In the genomic region with DNA sequence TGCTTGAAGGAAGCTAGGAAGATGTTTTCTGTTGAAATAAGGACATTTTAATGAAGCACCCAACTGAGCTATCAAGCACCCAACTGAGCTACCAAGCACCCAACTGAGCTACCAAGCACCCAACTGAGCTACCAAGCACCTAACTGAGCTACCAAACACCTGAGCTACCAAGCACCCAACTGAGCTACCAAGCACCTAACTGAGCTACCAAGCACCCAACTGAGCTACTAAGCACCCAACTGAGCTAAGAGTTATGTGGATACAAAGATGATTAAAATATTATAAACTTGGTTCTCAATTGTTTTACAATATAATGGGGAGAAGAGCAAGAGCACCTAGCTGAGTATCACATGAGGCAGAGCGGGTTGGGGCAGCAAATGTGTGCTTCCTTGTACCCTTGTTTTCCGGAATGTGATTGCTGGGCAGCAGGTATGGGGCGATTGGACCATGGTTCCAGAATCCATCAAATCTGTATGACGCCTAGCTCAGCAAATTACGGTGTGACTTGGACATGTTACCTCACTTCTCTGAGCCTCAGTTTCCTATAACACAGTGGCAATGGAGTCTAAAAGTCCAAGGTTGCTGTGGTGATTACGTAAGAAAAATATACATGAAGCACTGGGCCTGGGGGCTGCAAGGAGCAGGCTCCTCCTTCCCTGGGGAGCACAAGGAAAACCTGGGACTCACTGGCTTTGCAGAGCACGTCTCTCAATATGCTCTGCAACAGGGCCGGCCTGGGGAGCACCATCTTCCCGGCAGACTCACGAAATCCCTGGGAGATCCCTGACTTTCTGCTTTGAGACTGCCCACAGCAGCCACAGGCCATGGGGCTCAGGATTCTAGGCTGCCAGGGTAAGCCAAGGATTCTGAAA, we compare ENCODE assay signal across 9 cellular contexts. TPM values are rescaled to one million over a fixed set of nuclear protein-coding genes. Genes with fewer than 3 reads are reported as not detected.
DNase-seq lines count a peak whose midpoint lies in the region; ATAC-seq, FAIRE-seq and TF ChIP-seq lines count a peak whose summit lies in the region.
"Had no signal": no experiment of that assay in that cellular context is flagged by ENCODE, and none has a peak within 500 bp of the region (broad histone marks: within the 10 kb centered on the region; RNA-seq: fewer than 3 reads in every experiment).

No MANE protein-coding gene starts in this region.

- peaks cover 85% of the 10 kb centered on the region for H3K4me1 ChIP-seq in left ventricle myocardium inferior
- peaks cover 37 to 48% of the 10 kb centered on the region in 2 experiments for H3K4me1 ChIP-seq in K562 (replicated peaks in 1 of 2; ENCODE audit: control insufficient read depth in 2 of 2, insufficient read depth in 2 of 2, low read length in 2 of 2)

- H3K4me3 Mint-ChIP-seq in nephron progenitor cell: peak overlapping the region; percentile 64

- in situ Hi-C loops in K562 (cut with MboI): no loop called here

- no peak for TF ChIP-seq CTCF in left ventricle myocardium inferior (IDR thresholded peaks at IDR 0.05; ENCODE audit: borderline replicate concordance)
- no peak for TF ChIP-seq CTCF in K562 (IDR thresholded peaks at IDR 0.05 in 2 of 3, conservative IDR thresholded peaks at IDR 0.05 in 1 of 3; ENCODE audit: insufficient read depth in 2 of 3, low read depth in 1 of 3, low read length in 3 of 3)
- TF ChIP-seq CTCF in nephron progenitor cell (IDR thresholded peaks at IDR 0.05): no peak

- CTCF ChIA-PET in K562 (lab: Yijun Ruan, JAX; ENCODE audit: low intra/inter-chr PET ratio): no interaction called here

- TF ChIP-seq EP300 in K562 (IDR thresholded peaks at IDR 0.05; ENCODE audit: low read length): no peak

- POLR2A ChIA-PET in K562 (lab: Yijun Ruan, JAX): interaction anchor here (0.6 to 4.8 kb wide), 8 partner anchors 9 to 329 kb away, joined by 3 to 30 read pairs (median 4); a partner anchor contains a TSS

- no peaks in the 10 kb centered on the region for H3K9me3 Mint-ChIP-seq in nephron progenitor cell

- no peaks in the 10 kb centered on the region for H4K20me1 ChIP-seq in K562 (replicated peaks; ENCODE audit: control insufficient read depth, insufficient read depth, low read length)

- H3K36me3 Mint-ChIP-seq in nephron progenitor cell (ENCODE audit: low read depth): peaks cover 41% of the 10 kb centered on the region

- ATAC-seq in left cardiac atrium: no peak
- ATAC-seq in K562: no peak
- ATAC-seq in left colon: no peak
- no peak for ATAC-seq in HG02798 (IDR thresholded peaks at IDR 0.05; ENCODE audit: poor library complexity, unreplicated experiment)

- DNase-seq in left ventricle myocardium inferior (no peak), left cardiac atrium (no peak), K562 (ENCODE audit: extremely low read depth in 1 of 4, low spot score in 3 of 4) (no peak), nephron progenitor cell (no peak), SHP77 treated with DMSO at 0.1 percent for 48 hours (lab: John Stamatoyannopoulos, UW) (no peak), left colon (no peak), substantia nigra (lab: John Stamatoyannopoulos, UW) (no peak)
- DNase-seq: NCI-H1694 treated with DMSO at 0.1 percent for 48 hours had no signal

- no peak for TF ChIP-seq POLR2A in K562 (conservative IDR thresholded peaks at IDR 0.05)

- BruUV-seq in K562 (replicated peaks; lab: Mats Ljungman, UMichigan): no TSS peak

- H3K4me2 ChIP-seq in K562 (ENCODE audit: insufficient read depth, low read length): peak overlapping the region; percentile 78; the same call in 1 of the 2 replicates

- intact Hi-C loops in left ventricle myocardium inferior (cut with micrococcal nuclease): no loop called here
- intact Hi-C loops in left cardiac atrium (cut with DNase I): no loop called here
- intact Hi-C loops in K562 (cut with micrococcal nuclease): no loop called here
- intact Hi-C loops in left colon (cut with DNase I, micrococcal nuclease): no loop called here

- no peak for TF ChIP-seq RAD21 in K562 (CRISPR knock-in tag; conservative IDR thresholded peaks at IDR 0.05 in 1 of 2, IDR thresholded peaks at IDR 0.05 in 1 of 2)

- peaks cover 98% of the 10 kb centered on the region for H3K4me1 Mint-ChIP-seq in nephron progenitor cell

- no peak for FAIRE-seq in K562 (lab: Jason Lieb, UNC)

- H3K27ac ChIP-seq in left ventricle myocardium inferior (replicated peaks) (peak overlapping the region; percentile 91), K562 (ENCODE audit: extremely low read depth, low read depth, low read length) (peak overlapping the region; percentile 78), substantia nigra (ENCODE audit: low read depth, low read length, poor library complexity, severe bottlenecking) (no peak overlapping the region)

- no peaks in the 10 kb centered on the region for H3K27me3 ChIP-seq in left ventricle myocardium inferior (ENCODE audit: low read depth)
- H3K27me3 ChIP-seq in K562 (ENCODE audit: control insufficient read depth in 2 of 2, insufficient read depth in 2 of 2, low read length in 2 of 2): no peaks in the 10 kb centered on the region

- no peaks in the 10 kb centered on the region for H3K79me2 ChIP-seq in K562 (ENCODE audit: control insufficient read depth, insufficient read depth, low read length)

- peak overlapping the region; percentile 95 for H2AFZ ChIP-seq in K562 (ENCODE audit: low read depth, low read length)

- 74% methylated on average over 9 of the region's 10 CpGs for WGBS in K562 (ENCODE audit: insufficient coverage, low coverage, missing lambda C conversion rate)

- H3K4me3 ChIP-seq in left ventricle myocardium inferior (no peak overlapping the region), K562 (no peak overlapping the region)

- peak overlapping the region; percentile 60 to 87; a peak in 2 of 4 replicates for H3K9ac ChIP-seq in K562 (ENCODE audit: insufficient read depth in 1 of 2, low read depth in 2 of 2, low read length in 2 of 2)

- no peaks in the 10 kb centered on the region for H3K9me1 ChIP-seq in K562 (ENCODE audit: control insufficient read depth, insufficient read depth, low read length)

- peak overlapping the region; percentile 99 for H3K27ac Mint-ChIP-seq in nephron progenitor cell

- H3K36me3 ChIP-seq in left ventricle myocardium inferior: no peaks in the 10 kb centered on the region
- H3K36me3 ChIP-seq in K562 (ENCODE audit: control insufficient read depth, insufficient read depth, low read length): no peaks in the 10 kb centered on the region

- no peaks in the 10 kb centered on the region for H3K9me3 ChIP-seq in left ventricle myocardium inferior (replicated peaks)
- H3K9me3 ChIP-seq in K562 (replicated peaks; ENCODE audit: control insufficient read depth, insufficient read depth, low read depth, low read length): no peaks in the 10 kb centered on the region

- peaks cover 2% of the 10 kb centered on the region for H3K27me3 Mint-ChIP-seq in nephron progenitor cell (ENCODE audit: low read depth, poor library complexity)

TF ChIP-seq in K562, 482 proteins besides CTCF, POLR2A, EP300 and RAD21 (continues in another document):
- peak; percentile 92 for TF ChIP-seq RBM25 (IDR thresholded peaks at IDR 0.05; ENCODE audit: low read depth, low read length, severe bottlenecking)

RNA-seq across cellular contexts. Expression of a gene that starts 11.3 kb away (rescaled TPM):
- 3.1 TPM for total RNA-seq in left ventricle myocardium inferior
- 1 to 10 TPM; 1.9 to 5.0 TPM for total RNA-seq in left cardiac atrium
- 0.58 and 3.5 TPM in 2 replicates for total RNA-seq in K562 (2011; cell fraction: chromatin; rRNA removed; ENCODE audit: low replicate concordance)
- 2.5 and 2.8 TPM in 2 replicates for total RNA-seq in K562 (2011; cell fraction: nucleolus; rRNA removed)
- 0.81 and 1.7 TPM in 2 replicates for total RNA-seq in K562 (2011; cell fraction: nucleoplasm; rRNA removed)
- total RNA-seq in K562 (2014; rRNA removed): 0.41 and 0.59 TPM in 2 replicates
- 0.25 and 0.32 TPM in 2 replicates for total RNA-seq in K562 (2014; rRNA removed; fragmentation: Illumina TruSeq; extraction: Trizol)
- 0.19 and 0.29 TPM in 2 replicates for total RNA-seq in K562 (2015; rRNA removed; fragmentation: Illumina TruSeq; extraction: Trizol)
- total RNA-seq in K562 (2021): 0.56 and 0.91 TPM in 2 replicates
- 0.35 and 0.59 TPM in 2 replicates for polyA plus RNA-seq in K562 (2011; rRNA removed)
- polyA plus RNA-seq in K562 (2011; cell fraction: cytosol; rRNA removed): 0.49 and 0.56 TPM in 2 replicates
- polyA plus RNA-seq in K562 (2011; cell fraction: nucleus; rRNA removed): 0.76 and 0.92 TPM in 2 replicates
- 0.53 and 3.8 TPM in 2 replicates for polyA plus RNA-seq in K562 (2012)
- polyA plus RNA-seq in K562 (2014; fragmentation: Illumina TruSeq; extraction: Trizol): 0.52 and 0.87 TPM in 2 replicates
- polyA plus RNA-seq in K562 (2014; fragmentation: Nextera tagmentation; extraction: Ambion mirVana): not detected
- polyA plus RNA-seq in K562 (2014; rRNA removed): 0.82 and 0.86 TPM in 2 replicates
- 0.54 and 1.1 TPM in 2 replicates for polyA minus RNA-seq in K562 (2011; rRNA and poly(A)+ RNA removed)
- 1.2 TPM in 1 of 2 replicates, not detected in the other for polyA minus RNA-seq in K562 (2011; cell fraction: cytosol; rRNA and poly(A)+ RNA removed)
- polyA minus RNA-seq in K562 (2011; cell fraction: nucleus; rRNA and poly(A)+ RNA removed): 0.40 and 1.00 TPM in 2 replicates
- total RNA-seq in left colon: 10 to 100 TPM in 1 of 2 donors, 1 to 10 TPM in 1; 7.0 to 25.4 TPM

RNA-seq across cellular contexts. Expression of a gene that starts 58.4 kb away (rescaled TPM):
- 240 TPM for total RNA-seq in left ventricle myocardium inferior
- 100 to 1,000 TPM; 174 to 197 TPM for total RNA-seq in left cardiac atrium
- 30.2 and 39.1 TPM in 2 replicates for total RNA-seq in K562 (2011; cell fraction: chromatin; rRNA removed; ENCODE audit: low replicate concordance)
- total RNA-seq in K562 (2011; cell fraction: nucleolus; rRNA removed): 32.4 and 37.0 TPM in 2 replicates
- total RNA-seq in K562 (2011; cell fraction: nucleoplasm; rRNA removed): 49.5 and 55.9 TPM in 2 replicates
- total RNA-seq in K562 (2014; rRNA removed): 409 and 442 TPM in 2 replicates
- 165 and 189 TPM in 2 replicates for total RNA-seq in K562 (2014; rRNA removed; fragmentation: Illumina TruSeq; extraction: Trizol)
- 167 and 189 TPM in 2 replicates for total RNA-seq in K562 (2015; rRNA removed; fragmentation: Illumina TruSeq; extraction: Trizol)
- total RNA-seq in K562 (2021): 155 and 161 TPM in 2 replicates
- 353 and 402 TPM in 2 replicates for polyA plus RNA-seq in K562 (2011; rRNA removed)
- 142 and 212 TPM in 2 replicates for polyA plus RNA-seq in K562 (2011; cell fraction: cytosol; rRNA removed)
- 80.9 and 136 TPM in 2 replicates for polyA plus RNA-seq in K562 (2011; cell fraction: nucleus; rRNA removed)
- polyA plus RNA-seq in K562 (2012): 199 and 317 TPM in 2 replicates
- 314 and 378 TPM in 2 replicates for polyA plus RNA-seq in K562 (2014; fragmentation: Illumina TruSeq; extraction: Trizol)
- 1,000 to 10,000 TPM; 1,071 to 1,097 TPM for polyA plus RNA-seq in K562 (2014; fragmentation: Nextera tagmentation; extraction: Ambion mirVana)
- polyA plus RNA-seq in K562 (2014; rRNA removed): 657 and 689 TPM in 2 replicates
- 128 and 133 TPM in 2 replicates for polyA minus RNA-seq in K562 (2011; rRNA and poly(A)+ RNA removed)
- polyA minus RNA-seq in K562 (2011; cell fraction: cytosol; rRNA and poly(A)+ RNA removed): 40.4 and 48.7 TPM in 2 replicates
- polyA minus RNA-seq in K562 (2011; cell fraction: nucleus; rRNA and poly(A)+ RNA removed): 28.3 and 45.9 TPM in 2 replicates
- total RNA-seq in left colon: 100 to 1,000 TPM; 144 to 153 TPM
